In the genomic region with DNA sequence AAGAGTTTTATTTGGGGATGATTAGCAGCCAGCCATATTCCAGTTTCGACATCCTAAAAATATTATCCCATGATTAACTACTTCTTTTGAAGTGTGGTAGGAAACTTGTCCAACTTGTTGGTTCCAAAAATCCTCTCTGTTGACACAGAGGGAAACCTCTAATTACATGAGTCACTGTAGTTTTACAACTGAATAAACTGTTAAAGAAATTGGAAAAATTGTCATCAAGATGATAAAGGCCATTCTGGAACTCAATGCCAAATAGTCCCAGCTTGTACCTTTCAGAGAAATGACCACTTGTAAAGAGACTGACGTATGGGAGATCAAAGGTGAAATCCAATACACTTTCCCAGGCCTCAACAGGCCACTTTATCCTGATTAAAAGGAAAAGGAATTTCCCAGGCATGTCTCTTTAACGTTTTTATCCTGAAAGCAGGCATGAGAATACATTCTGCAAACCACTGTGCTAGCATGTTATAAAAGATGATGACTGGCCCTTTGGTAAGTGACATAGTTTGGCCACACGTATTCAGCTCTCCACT, we compare ENCODE assay signal across 13 cellular contexts.
DNase-seq lines count a peak whose midpoint lies in the region; ATAC-seq, FAIRE-seq and TF ChIP-seq lines count a peak whose summit lies in the region.
"Had no signal": no experiment of that assay in that cellular context is flagged by ENCODE, and none has a peak within 500 bp of the region (broad histone marks: within the 10 kb centered on the region; RNA-seq: fewer than 3 reads in every experiment).

No MANE protein-coding gene starts in this region.

- H3K27me3 Mint-ChIP-seq in Caco-2 (ENCODE audit: insufficient read depth, unreplicated experiment) (no peaks in the 10 kb centered on the region), nephron progenitor cell (ENCODE audit: low read depth, poor library complexity) (no peaks in the 10 kb centered on the region)

- BruUV-seq in Caco-2 (replicated peaks; lab: Mats Ljungman, UMichigan) = no TSS peak

- H3K4me3 Mint-ChIP-seq in Caco-2 (ENCODE audit: unreplicated experiment) (peak overlapping the region; percentile 20), nephron progenitor cell (no peak overlapping the region)
- H3K4me3 Mint-ChIP-seq: activated CD4-positive, alpha-beta T cell treated with anti-CD3 and anti-CD28 coated beads, Interleukin-2, amount 10 ng/mL, durations not matched to agents 7 days and 5 days; CD8-positive, alpha-beta memory T cell had no signal

- H3K4me1 ChIP-seq in Caco-2 = peaks cover 17% of the 10 kb centered on the region
- peaks cover 0 to 5% of the 10 kb centered on the region in 2 donors for H3K4me1 ChIP-seq in kidney (ENCODE audit: control insufficient read depth in 1 of 2, insufficient read depth in 1 of 2, low read depth in 1 of 2, low read length in 2 of 2)

- H3K9ac ChIP-seq in kidney (ENCODE audit: low read length in 2 of 2) = no peak overlapping the region

- H3K27ac Mint-ChIP-seq in Caco-2 (ENCODE audit: unreplicated experiment) = no peak overlapping the region
- H3K27ac Mint-ChIP-seq in nephron progenitor cell = peak overlapping the region; percentile 91
- H3K27ac Mint-ChIP-seq: activated CD4-positive, alpha-beta T cell treated with anti-CD3 and anti-CD28 coated beads, Interleukin-2, amount 10 ng/mL, durations not matched to agents 7 days and 5 days; CD8-positive, alpha-beta memory T cell had no signal

- CTCF ChIA-PET in Caco-2 (lab: Charles Lee) = interaction anchor here (0.6 kb wide), 1 partner anchor 16 kb away, joined by 3 read pairs; no protein-coding TSS in a partner anchor

- H3K4me1 Mint-ChIP-seq in Caco-2 (ENCODE audit: low read depth, unreplicated experiment) (peaks cover 15% of the 10 kb centered on the region), nephron progenitor cell (peaks cover 59% of the 10 kb centered on the region)
- H3K4me1 Mint-ChIP-seq: activated CD4-positive, alpha-beta T cell treated with anti-CD3 and anti-CD28 coated beads, Interleukin-2, amount 10 ng/mL, durations not matched to agents 7 days and 5 days; CD8-positive, alpha-beta memory T cell had no signal

- H3K36me3 Mint-ChIP-seq in Caco-2 (ENCODE audit: insufficient read depth, unreplicated experiment) (no peaks in the 10 kb centered on the region), nephron progenitor cell (ENCODE audit: low read depth) (peaks cover 5% of the 10 kb centered on the region)
- H3K36me3 Mint-ChIP-seq: CD8-positive, alpha-beta memory T cell had no signal

- DNase-seq in Caco-2 (no peak), LHCN-M2 (ENCODE audit: low read depth) (peak; percentile 48), epithelial cell of esophagus (ENCODE audit: low read depth) (peak; percentile 59), nephron progenitor cell (no peak), T-helper 1 cell (no peak), kidney (no peak)
- DNase-seq: activated CD4-positive, alpha-beta T cell treated with anti-CD3 and anti-CD28 coated beads, Interleukin-2, amount 10 ng/mL, durations not matched to agents 7 days and 5 days; CD8-positive, alpha-beta memory T cell; MG63; substantia nigra; T-helper 2 cell had no signal

- H3K27me3 ChIP-seq in Caco-2 (replicated peaks; ENCODE audit: control insufficient read depth, insufficient read depth, low read length) = no peaks in the 10 kb centered on the region
- H3K27me3 ChIP-seq: MG63 had no signal

- no peak for FAIRE-seq in kidney (lab: Jason Lieb, UNC)

- no peaks in the 10 kb centered on the region for H3K36me3 ChIP-seq in Caco-2 (ENCODE audit: control insufficient read depth, insufficient read depth, low read length)
- no peaks in the 10 kb centered on the region for H3K36me3 ChIP-seq in kidney (ENCODE audit: control insufficient read depth in 1 of 2, insufficient read depth in 2 of 2, low read length in 2 of 2)
- H3K36me3 ChIP-seq: MG63 had no signal

- no peaks in the 10 kb centered on the region for H3K9me3 Mint-ChIP-seq in Caco-2 (ENCODE audit: unreplicated experiment)
- H3K9me3 Mint-ChIP-seq in nephron progenitor cell = no peaks in the 10 kb centered on the region
- H3K9me3 Mint-ChIP-seq: activated CD4-positive, alpha-beta T cell treated with anti-CD3 and anti-CD28 coated beads, Interleukin-2, amount 10 ng/mL, durations not matched to agents 7 days and 5 days; CD8-positive, alpha-beta memory T cell had no signal

- intact Hi-C loops in Caco-2 (cut with micrococcal nuclease; ENCODE audit: unreplicated experiment) (no loop called here), kidney (cut with DNase I) (no loop called here)

- no peak for TF ChIP-seq CTCF in Caco-2 (IDR thresholded peaks at IDR 0.05; ENCODE audit: insufficient read depth in 1 of 2, low read depth in 1 of 2, low read length in 1 of 2, severe bottlenecking in 1 of 2, unreplicated experiment in 1 of 2)
- TF ChIP-seq CTCF in epithelial cell of esophagus (IDR thresholded peaks at IDR 0.05; ENCODE audit: insufficient read depth, low read depth, low read length, missing control alignments) = no peak
- no peak for TF ChIP-seq CTCF in nephron progenitor cell (IDR thresholded peaks at IDR 0.05)
- TF ChIP-seq CTCF in kidney (IDR thresholded peaks at IDR 0.05; ENCODE audit: borderline replicate concordance, extremely low read depth, insufficient read depth) = no peak

- ATAC-seq in GM21447 (IDR thresholded peaks at IDR 0.05; ENCODE audit: unreplicated experiment) (no peak), GM18861 (IDR thresholded peaks at IDR 0.05; ENCODE audit: unreplicated experiment) (no peak)

- H3K9me3 ChIP-seq in Caco-2 = no peaks in the 10 kb centered on the region
- no peaks in the 10 kb centered on the region for H3K9me3 ChIP-seq in kidney (ENCODE audit: control insufficient read depth in 1 of 2, low read length in 2 of 2)
- H3K9me3 ChIP-seq: MG63 had no signal

- POLR2A ChIA-PET in Caco-2 (lab: Charles Lee) = interaction anchor here (0.6 kb wide), 1 partner anchor 261 kb away, joined by 4 read pairs; the partner anchor contains the start of gene GLIS3

- H3K4me3 ChIP-seq in Caco-2 (ENCODE audit: low read depth, low read length) (no peak overlapping the region), epithelial cell of esophagus (ENCODE audit: low read length) (no peak overlapping the region), kidney (ENCODE audit: low read length in 2 of 2) (no peak overlapping the region)
- H3K4me3 ChIP-seq: MG63 had no signal

- H3K27ac ChIP-seq in kidney (ENCODE audit: low read depth in 2 of 2, low read length in 2 of 2) = no peak overlapping the region

Comparison
In these comparisons a context has a peak if more than half of its experiments do, and no peak if none do; other contexts are left out.
1. DNase-seq: peak in LHCN-M2 (single experiment) and epithelial cell of esophagus (single experiment); none in Caco-2 (0 of 2), nephron progenitor cell (single experiment), T-helper 1 cell (0 of 5) and kidney (single experiment).